ENCODE assay signal across 16 cellular contexts in the genomic region with DNA sequence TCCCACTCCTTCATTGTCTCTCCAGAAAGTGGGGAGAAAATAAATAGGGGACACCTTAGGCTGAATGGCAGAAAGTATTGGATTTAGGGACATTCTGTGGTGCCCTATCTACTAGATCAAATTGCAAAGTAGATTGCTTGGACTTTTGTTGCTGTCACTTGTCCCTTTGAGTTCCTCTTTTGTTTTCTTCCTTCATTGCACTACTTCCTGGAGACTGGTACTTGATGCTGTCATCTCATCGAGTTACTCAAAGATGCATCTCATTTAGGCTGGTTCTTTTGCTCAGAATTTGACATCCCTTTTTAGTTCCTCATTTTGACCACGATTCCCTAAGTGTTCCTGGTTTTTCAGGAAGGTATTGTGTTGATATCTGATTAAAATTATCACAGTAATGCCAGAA.
"Had no signal": no experiment of that assay in that cellular context is flagged by ENCODE, and none has a peak within 500 bp of the region (broad histone marks: within the 10 kb centered on the region; RNA-seq: fewer than 3 reads in every experiment).

No MANE protein-coding gene starts in this region.

- H3K27ac Mint-ChIP-seq: activated CD4-positive, alpha-beta memory T cell treated with anti-CD3 and anti-CD28 coated beads for 36 hours; activated naive CD8-positive, alpha-beta T cell; dendritic cell treated with granulocyte-macrophage colony-stimulating factor and Interleukin-4, amounts not matched to agents 40 ng/mL and 50 ng/mL, for 4 days; endodermal cell; natural killer cell; progenitor cell of endocrine pancreas had no signal

- H3K9me3 ChIP-seq: mucosa of descending colon had no signal

- H3K4me3 Mint-ChIP-seq: activated CD4-positive, alpha-beta memory T cell treated with anti-CD3 and anti-CD28 coated beads for 36 hours; activated naive CD8-positive, alpha-beta T cell; activated T-cell treated with anti-CD3 and anti-CD28 coated beads, Interleukin-2, amount 50 U/mL, for 4 hours; dendritic cell treated with granulocyte-macrophage colony-stimulating factor and Interleukin-4, amounts not matched to agents 40 ng/mL and 50 ng/mL, for 4 days; endodermal cell; natural killer cell had no signal

- H3K4me1 Mint-ChIP-seq: natural killer cell had no signal

- H3K36me3 Mint-ChIP-seq: activated CD4-positive, alpha-beta memory T cell treated with anti-CD3 and anti-CD28 coated beads for 36 hours; activated naive CD8-positive, alpha-beta T cell; natural killer cell had no signal

- H3K9me3 Mint-ChIP-seq: activated CD4-positive, alpha-beta memory T cell treated with anti-CD3 and anti-CD28 coated beads for 36 hours; activated T-cell treated with anti-CD3 and anti-CD28 coated beads, Interleukin-2, amount 50 U/mL, for 4 hours; dendritic cell treated with granulocyte-macrophage colony-stimulating factor and Interleukin-4, amounts not matched to agents 40 ng/mL and 50 ng/mL, for 4 days; endodermal cell; natural killer cell had no signal

- DNase-seq: activated CD4-positive, alpha-beta memory T cell treated with anti-CD3 and anti-CD28 coated beads for 36 hours; activated effector memory CD4-positive, alpha-beta T cell treated with anti-CD3 and anti-CD28 coated beads, Interleukin-2, amount 50 U/mL, for 16 hours; activated T-cell treated with anti-CD3 and anti-CD28 coated beads, Interleukin-2, amount 50 U/mL, for 4 hours; amygdala; cerebellar nuclear complex; endodermal cell; left cardiac atrium; mammary epithelial cell; mucosa of descending colon; natural killer cell; occipital lobe; right cardiac atrium; small intestine had no signal

- ATAC-seq: activated T-cell treated with anti-CD3 and anti-CD28 coated beads, Interleukin-2, amount 50 U/mL, for 4 hours; left cardiac atrium; mucosa of descending colon; natural killer cell; right cardiac atrium had no signal

- H3K27me3 Mint-ChIP-seq: activated CD4-positive, alpha-beta memory T cell treated with anti-CD3 and anti-CD28 coated beads for 36 hours; dendritic cell treated with granulocyte-macrophage colony-stimulating factor and Interleukin-4, amounts not matched to agents 40 ng/mL and 50 ng/mL, for 4 days; progenitor cell of endocrine pancreas had no signal

- H3K4me3 ChIP-seq: mucosa of descending colon had no signal
